20 cellular contexts compared by ENCODE assay signal in the genomic region with DNA sequence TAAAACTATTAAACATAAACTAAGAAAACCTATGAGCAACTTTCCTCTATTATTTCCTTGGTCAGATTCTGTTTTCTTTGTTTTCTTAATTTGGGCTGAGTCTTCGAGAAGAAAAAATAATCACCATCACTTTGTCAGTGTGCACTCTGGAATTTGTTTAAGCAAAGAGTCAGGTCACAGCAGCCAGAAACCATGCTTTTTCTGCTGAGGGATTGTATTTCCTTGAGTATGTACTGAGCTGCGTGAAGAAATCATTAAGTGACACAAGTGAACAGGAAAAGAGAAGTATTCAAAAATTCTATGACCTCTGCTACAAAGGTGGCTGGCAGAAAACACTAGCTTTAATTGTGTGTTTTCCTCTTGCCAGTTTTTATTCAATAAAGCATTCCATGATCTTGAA.
DNase-seq lines count a peak whose midpoint lies in the region; ATAC-seq, FAIRE-seq and TF ChIP-seq lines count a peak whose summit lies in the region.
"Had no signal": no experiment of that assay in that cellular context is flagged by ENCODE, and none has a peak within 500 bp of the region (broad histone marks: within the 10 kb centered on the region; RNA-seq: fewer than 3 reads in every experiment).

No MANE protein-coding gene starts in this region.

- no peak overlapping the region for H2BK15ac ChIP-seq in IMR-90 (ENCODE audit: low read depth, low read length)

- BruUV-seq in IMR-90 (replicated peaks; lab: Mats Ljungman, UMichigan) (no TSS peak), endothelial cell of umbilical vein (replicated peaks; lab: Mats Ljungman, UMichigan) (no TSS peak), HepG2 (replicated peaks; lab: Mats Ljungman, UMichigan) (no TSS peak)

- H3K4ac ChIP-seq in IMR-90 (ENCODE audit: low read depth, low read length) = no peak overlapping the region

- H4K5ac ChIP-seq in IMR-90 (ENCODE audit: low read depth, low read length) = no peak overlapping the region

- H3K27ac ChIP-seq in IMR-90 (ENCODE audit: insufficient read depth, low read length) = no peak overlapping the region
- H3K27ac ChIP-seq in endothelial cell of umbilical vein (ENCODE audit: insufficient read depth, low read depth, low read length) = no peak overlapping the region
- H3K27ac ChIP-seq in HepG2 (ENCODE audit: extremely low read length, insufficient read depth, low read length) = peak overlapping the region; percentile 73
- H3K27ac ChIP-seq: 22Rv1, A549, C4-2B had no signal

- H3K4me3 ChIP-seq in IMR-90 (ENCODE audit: insufficient read depth, low read depth, low read length) (no peak overlapping the region), endothelial cell of umbilical vein (replicated peaks in 1 of 3; ENCODE audit: insufficient read depth in 1 of 3, low read depth in 1 of 3, low read length in 3 of 3) (no peak overlapping the region), HepG2 (replicated peaks in 1 of 3; ENCODE audit: insufficient read depth in 1 of 3, low read depth in 2 of 3, low read length in 3 of 3) (no peak overlapping the region)
- H3K4me3 ChIP-seq: A549, GM23338 had no signal

- H3K56ac ChIP-seq in IMR-90 (ENCODE audit: extremely low read depth, insufficient read depth, low read length) = no peak overlapping the region

- no peaks in the 10 kb centered on the region for H3K36me3 Mint-ChIP-seq in progenitor cell of endocrine pancreas (ENCODE audit: insufficient read depth)

- H3K79me2 ChIP-seq in endothelial cell of umbilical vein (ENCODE audit: control insufficient read depth, insufficient read depth, low read length) (no peaks in the 10 kb centered on the region), HepG2 (ENCODE audit: insufficient read depth, low read length) (no peaks in the 10 kb centered on the region)

- FAIRE-seq in endothelial cell of umbilical vein (lab: Jason Lieb, UNC) (no peak), HepG2 (lab: Jason Lieb, UNC) (no peak)
- FAIRE-seq: A549, D721Med, G401.6, GM12891, H54, HTR-8/SVneo had no signal

- DNase-seq in IMR-90 (peak; percentile 19), endothelial cell of umbilical vein (ENCODE audit: low read depth, low spot score) (peak; percentile 14), HepG2 (ENCODE audit: low spot score) (no peak), progenitor cell of endocrine pancreas (ENCODE audit: low spot score, unreplicated experiment) (no peak), NCI-H526 (lab: John Stamatoyannopoulos, UW) (no peak), NCI-H748 (lab: John Stamatoyannopoulos, UW; ENCODE audit: unreplicated experiment) (no peak), UCSD-AML1 (lab: John Stamatoyannopoulos, UW; ENCODE audit: unreplicated experiment) (no peak)
- DNase-seq: AML-193; Caco-2; CD4-positive, alpha-beta T cell; HCEC 1CT had no signal

- no peaks in the 10 kb centered on the region for H3K9me3 Mint-ChIP-seq in progenitor cell of endocrine pancreas (ENCODE audit: low read depth)
- H3K9me3 Mint-ChIP-seq: CD4-positive, alpha-beta T cell; GM23338 had no signal

- H2BK120ac ChIP-seq in IMR-90 (ENCODE audit: low read depth, low read length) = no peak overlapping the region

- dilution Hi-C loops in IMR-90 (cut with HindIII; ENCODE audit: low sequenced_read_pairs, unreplicated experiment) = no loop called here
- dilution Hi-C loops in endothelial cell of umbilical vein (cut with MboI; ENCODE audit: extremely low pct_ligation_motif_present, low sequenced_read_pairs) = no loop called here

- H3K9me1 ChIP-seq in IMR-90 (ENCODE audit: insufficient read depth, low read length) (peaks cover 2% of the 10 kb centered on the region; the same call in 1 of the 2 replicates), endothelial cell of umbilical vein (replicated peaks; ENCODE audit: control insufficient read depth, extremely low read depth, insufficient read depth, low read length) (no peaks in the 10 kb centered on the region)

- no peak overlapping the region for H3K23ac ChIP-seq in IMR-90 (ENCODE audit: low read depth, low read length)

- H3K4me3 Mint-ChIP-seq in progenitor cell of endocrine pancreas (ENCODE audit: low read depth) = no peak overlapping the region
- H3K4me3 Mint-ChIP-seq: CD4-positive, alpha-beta T cell; GM23338 had no signal

- H3K4me2 ChIP-seq in IMR-90 (ENCODE audit: low read depth, low read length) (no peak overlapping the region), endothelial cell of umbilical vein (ENCODE audit: insufficient read depth, low read length) (no peak overlapping the region), HepG2 (ENCODE audit: low read depth, low read length) (no peak overlapping the region)
- H3K4me2 ChIP-seq: A549, GM23338 had no signal

- CTCF ChIA-PET in IMR-90 (lab: Yijun Ruan, JAX) (interaction anchor here (1.0 kb wide), 1 partner anchor 14 kb away, joined by 3 read pairs; no protein-coding TSS in a partner anchor), endothelial cell of umbilical vein (lab: Charles Lee) (interaction anchor here (1.4 to 2.8 kb wide), 3 partner anchors 12 to 28 kb away, joined by 3 to 7 read pairs (median 3); no protein-coding TSS in a partner anchor), HepG2 (lab: Yijun Ruan, JAX; ENCODE audit: low intra/inter-chr PET ratio, low total read pairs) (no interaction called here)

- H3K27me3 ChIP-seq in IMR-90 (ENCODE audit: control insufficient read depth, insufficient read depth, low read length) = no peaks in the 10 kb centered on the region
- no peaks in the 10 kb centered on the region for H3K27me3 ChIP-seq in endothelial cell of umbilical vein (ENCODE audit: control insufficient read depth in 2 of 2, insufficient read depth in 2 of 2, low read length in 2 of 2)
- no peaks in the 10 kb centered on the region for H3K27me3 ChIP-seq in HepG2 (ENCODE audit: control insufficient read depth in 1 of 2, insufficient read depth in 2 of 2, low read length in 2 of 2)

- H2BK5ac ChIP-seq in IMR-90 (ENCODE audit: low read depth, low read length, poor library complexity, severe bottlenecking) = no peak overlapping the region

- WGBS in IMR-90 (ENCODE audit: extremely low coverage in 2 of 2, insufficient read length in 1 of 2), 2 experiments = no CpG with 5 or more reads among the region's 2 CpGs
- 76% methylated on average over 2 of the region's 2 CpGs for WGBS in HepG2 (ENCODE audit: low lambda C conversion rate)

- H3K36me3 ChIP-seq in IMR-90 (ENCODE audit: control insufficient read depth, insufficient read depth, low read length) = no peaks in the 10 kb centered on the region
- H3K36me3 ChIP-seq in endothelial cell of umbilical vein (ENCODE audit: control insufficient read depth in 2 of 2, extremely low read depth in 1 of 2, insufficient read depth in 2 of 2, low read length in 2 of 2) = no peaks in the 10 kb centered on the region
- no peaks in the 10 kb centered on the region for H3K36me3 ChIP-seq in HepG2 (replicated peaks in 1 of 2; ENCODE audit: control insufficient read depth in 1 of 2, insufficient read depth in 2 of 2, low read length in 2 of 2)

- no peak overlapping the region for H3K9ac ChIP-seq in IMR-90 (ENCODE audit: low read depth, low read length)
- H3K9ac ChIP-seq in endothelial cell of umbilical vein (replicated peaks; ENCODE audit: extremely low read depth, insufficient read depth, low read length) = no peak overlapping the region
- no peak overlapping the region for H3K9ac ChIP-seq in HepG2 (ENCODE audit: insufficient read depth, low read depth, low read length)

- no peaks in the 10 kb centered on the region for H3K79me1 ChIP-seq in IMR-90 (ENCODE audit: low read depth in 1 of 2, low read length in 2 of 2)

- ATAC-seq in IMR-90 (ENCODE audit: low read depth) = peak; percentile 57
- ATAC-seq in HepG2 = no peak
- ATAC-seq: A549, GM23338 had no signal

- peaks cover 12% of the 10 kb centered on the region for H3K4me1 Mint-ChIP-seq in progenitor cell of endocrine pancreas (ENCODE audit: low read depth)

- no peak overlapping the region for H2AK5ac ChIP-seq in IMR-90 (ENCODE audit: low read depth, low read length)

- H4K8ac ChIP-seq in IMR-90 (ENCODE audit: low read depth in 2 of 2, low read length in 2 of 2) = no peak overlapping the region

- no peaks in the 10 kb centered on the region for H3K4me1 ChIP-seq in IMR-90 (ENCODE audit: control insufficient read depth, insufficient read depth, low read length)
- H3K4me1 ChIP-seq in endothelial cell of umbilical vein (ENCODE audit: control insufficient read depth, extremely low read depth, insufficient read depth, low read length) = no peaks in the 10 kb centered on the region
- peaks cover 40% of the 10 kb centered on the region for H3K4me1 ChIP-seq in HepG2 (ENCODE audit: insufficient read depth, low read length)
- H3K4me1 ChIP-seq: A549 had no signal

- no peak for TF ChIP-seq POLR2A in IMR-90 (IDR thresholded peaks at IDR 0.05; ENCODE audit: low read depth, low read length)
- no peak for TF ChIP-seq POLR2A in endothelial cell of umbilical vein (IDR thresholded peaks at IDR 0.05; ENCODE audit: low read depth, low read length)
- TF ChIP-seq POLR2A in HepG2 (IDR thresholded peaks at IDR 0.05; ENCODE audit: insufficient read depth in 1 of 2, low read depth in 2 of 2, low read length in 2 of 2) = no peak

- TF ChIP-seq RAD21 in IMR-90 (IDR thresholded peaks at IDR 0.05; ENCODE audit: low read length) (no peak), HepG2 (CRISPR knock-in tag; IDR thresholded peaks at IDR 0.05) (no peak)

- intact Hi-C loops in IMR-90 (cut with micrococcal nuclease) = no loop called here
- intact Hi-C loops in endothelial cell of umbilical vein (cut with micrococcal nuclease) = no loop called here
- intact Hi-C loops in HepG2 (cut with micrococcal nuclease; ENCODE audit: unreplicated experiment) = no loop called here

- no peak overlapping the region for H3K18ac ChIP-seq in IMR-90 (ENCODE audit: low read depth, low read length)

- no peak overlapping the region for H3K14ac ChIP-seq in IMR-90 (replicated peaks; ENCODE audit: low read depth, low read length)

- no peak overlapping the region for H4K91ac ChIP-seq in IMR-90 (ENCODE audit: insufficient read depth, low read depth, low read length)

- TF ChIP-seq EP300 in HepG2 (IDR thresholded peaks at IDR 0.05; ENCODE audit: low read depth in 2 of 2, low read length in 2 of 2) = no peak
- TF ChIP-seq EP300 in HepG2 (CRISPR knock-in tag; IDR thresholded peaks at IDR 0.05; ENCODE audit: borderline replicate concordance) = no peak

- H3K27me3 Mint-ChIP-seq in progenitor cell of endocrine pancreas = no peaks in the 10 kb centered on the region
- H3K27me3 Mint-ChIP-seq: CD4-positive, alpha-beta T cell had no signal

- no peaks in the 10 kb centered on the region for H3K9me3 ChIP-seq in IMR-90 (ENCODE audit: control insufficient read depth, insufficient read depth, low read length)
- no peaks in the 10 kb centered on the region for H3K9me3 ChIP-seq in endothelial cell of umbilical vein (replicated peaks; ENCODE audit: control insufficient read depth, insufficient read depth, low read length)
- H3K9me3 ChIP-seq in HepG2 (ENCODE audit: low read length) = no peaks in the 10 kb centered on the region
- H3K9me3 ChIP-seq: A549, Caco-2 had no signal

- H4K20me1 ChIP-seq in IMR-90 (ENCODE audit: insufficient read depth, low read length) = no peaks in the 10 kb centered on the region
- no peaks in the 10 kb centered on the region for H4K20me1 ChIP-seq in endothelial cell of umbilical vein (replicated peaks; ENCODE audit: control insufficient read depth, extremely low read depth, insufficient read depth, low read length)
- H4K20me1 ChIP-seq in HepG2 (ENCODE audit: insufficient read depth, low read length) = no peaks in the 10 kb centered on the region

- POLR2A ChIA-PET in IMR-90 (lab: Charles Lee; ENCODE audit: unreplicated experiment) = interaction anchor here (0.5 kb wide), 1 partner anchor 8 kb away, joined by 7 read pairs; no protein-coding TSS in a partner anchor
- POLR2A ChIA-PET in endothelial cell of umbilical vein (lab: Charles Lee) = no interaction called here
- POLR2A ChIA-PET in HepG2 (lab: Yijun Ruan, JAX) = interaction anchor here (1.6 kb wide), 1 partner anchor 43 kb away, joined by 6 read pairs; no protein-coding TSS in a partner anchor

- H3K27ac Mint-ChIP-seq in progenitor cell of endocrine pancreas = peak overlapping the region; percentile 6
- H3K27ac Mint-ChIP-seq: CD4-positive, alpha-beta T cell; GM23338 had no signal

- H2AK9ac ChIP-seq in IMR-90 (replicated peaks; ENCODE audit: low read depth, low read length, poor library complexity) = no peak overlapping the region

- TF ChIP-seq CTCF in IMR-90 (conservative IDR thresholded peaks at IDR 0.05; ENCODE audit: low read depth, low read length) (no peak), endothelial cell of umbilical vein (IDR thresholded peaks at IDR 0.05; ENCODE audit: extremely low read depth in 1 of 2, insufficient read depth in 1 of 2, low read depth in 1 of 2, low read length in 2 of 2) (no peak), HepG2 (CRISPR knock-in tag; IDR thresholded peaks at IDR 0.05) (no peak), progenitor cell of endocrine pancreas (IDR thresholded peaks at IDR 0.05; ENCODE audit: unreplicated experiment) (no peak)

- in situ Hi-C loops in IMR-90 (cut with MboI; ENCODE audit: low sequenced_read_pairs) = no loop called here
- in situ Hi-C loops in HepG2 (cut with HindIII; ENCODE audit: extremely low pct_ligation_motif_present, low pct_unique_long_range_greater_than_20kb) = no loop called here

- H2AFZ ChIP-seq in IMR-90 (replicated peaks; ENCODE audit: low read length, poor library complexity) (no peak overlapping the region), endothelial cell of umbilical vein (ENCODE audit: low read depth, low read length) (no peak overlapping the region), HepG2 (ENCODE audit: low read length) (no peak overlapping the region)
- H2AFZ ChIP-seq: GM23338 had no signal

- H2BK20ac ChIP-seq in IMR-90 (ENCODE audit: low read depth, low read length) = no peak overlapping the region

Comparison
In these comparisons a context has a peak if more than half of its experiments do, and no peak if none do; other contexts are left out.
1. DNase-seq: peak in IMR-90 (single experiment) and endothelial cell of umbilical vein (single experiment); none in HepG2 (single experiment), progenitor cell of endocrine pancreas (single experiment), NCI-H526 (0 of 2), NCI-H748 (single experiment) and UCSD-AML1 (single experiment).